1 cellular context compared by ENCODE assay signal in the genomic region with DNA sequence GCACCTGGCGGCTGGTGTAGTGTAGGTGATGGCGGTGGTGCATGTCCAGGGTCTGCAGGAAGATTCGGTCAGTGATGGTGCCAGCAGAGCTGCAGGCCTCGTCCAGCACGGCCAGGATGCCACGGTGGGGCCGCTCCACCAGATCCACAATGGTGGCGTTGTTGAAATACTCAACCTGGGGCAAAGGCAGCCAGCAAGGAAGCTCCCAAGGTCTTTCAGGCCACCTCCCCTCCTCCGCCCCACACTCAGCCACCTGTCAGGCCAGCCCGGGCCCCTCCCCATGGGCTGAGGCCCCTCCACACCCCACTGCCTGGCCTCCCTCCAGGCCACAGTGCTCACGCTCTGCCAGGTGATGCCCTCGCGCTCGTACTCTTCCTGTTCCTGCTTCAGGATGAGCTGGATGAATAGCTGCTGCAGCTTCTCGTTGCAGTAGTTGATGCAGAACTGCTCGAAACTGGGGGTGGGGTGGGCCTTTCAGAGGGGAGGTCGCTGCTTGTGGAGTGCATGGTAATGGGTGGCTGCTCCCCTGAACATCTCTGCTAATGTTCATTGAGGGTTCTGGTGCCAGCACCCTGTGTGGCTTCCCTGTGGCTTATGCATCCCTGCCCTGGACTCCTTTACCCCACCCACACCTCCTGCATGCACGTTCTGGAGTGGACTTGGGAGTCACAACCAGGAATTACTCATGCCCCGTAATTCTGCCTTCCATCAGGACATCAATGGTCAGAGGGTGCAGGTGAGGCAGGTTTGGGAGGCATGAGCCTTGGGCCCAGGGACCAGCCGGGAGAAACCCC.
TF ChIP-seq lines count a peak whose summit lies in the region.

No MANE protein-coding gene starts in this region.

TF ChIP-seq in IMR-90, 13 proteins besides CTCF, POLR2A, EP300 and RAD21:
- TF ChIP-seq MXI1 (IDR thresholded peaks at IDR 0.05; ENCODE audit: borderline replicate concordance, low read depth, low read length) (no peak), MAZ (IDR thresholded peaks at IDR 0.05; ENCODE audit: borderline replicate concordance, low read depth, low read length) (no peak), FOS (IDR thresholded peaks at IDR 0.05; ENCODE audit: low read depth, low read length) (no peak), CHD1 (IDR thresholded peaks at IDR 0.05; ENCODE audit: low read depth, low read length) (no peak), NFE2L2 (IDR thresholded peaks at IDR 0.05; ENCODE audit: low read depth, low read length) (no peak), BHLHE40 (IDR thresholded peaks at IDR 0.05; ENCODE audit: low read depth, low read length) (no peak), RFX5 (IDR thresholded peaks at IDR 0.05; ENCODE audit: low read depth, low read length) (no peak), CEBPB (IDR thresholded peaks at IDR 0.05; ENCODE audit: low read depth, low read length) (no peak), RCOR1 (IDR thresholded peaks at IDR 0.05; ENCODE audit: insufficient replicate concordance, low read length) (no peak), ELK1 (IDR thresholded peaks at IDR 0.05; ENCODE audit: borderline replicate concordance, low read depth, low read length) (no peak), SMC3 (IDR thresholded peaks at IDR 0.05; ENCODE audit: low read depth, low read length) (no peak), MAFK (IDR thresholded peaks at IDR 0.05; ENCODE audit: low read depth, low read length) (no peak), USF2 (IDR thresholded peaks at IDR 0.05; ENCODE audit: low read depth, low read length) (no peak)
